In the genomic region with DNA sequence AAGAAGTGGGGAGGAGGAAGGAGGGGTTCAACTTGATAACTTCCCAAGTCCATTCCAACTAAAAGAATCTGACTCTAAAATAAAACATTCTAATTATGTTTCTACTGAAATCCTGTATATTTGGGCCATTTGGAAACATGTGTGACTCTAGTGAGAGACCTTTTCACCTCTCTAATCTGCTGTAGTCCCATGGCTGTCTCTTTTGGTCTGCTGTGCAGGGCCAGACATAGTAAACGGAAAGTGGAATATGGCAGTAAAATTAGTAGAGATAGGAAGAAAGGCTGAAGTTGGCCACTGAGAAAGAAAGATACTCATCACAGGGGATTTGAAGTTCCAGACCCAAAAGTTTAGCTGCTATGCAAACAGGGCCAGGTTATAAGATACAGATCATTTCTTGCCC, we compare ENCODE assay signal across 1 cellular context.
TF ChIP-seq lines count a peak whose summit lies in the region.

No MANE protein-coding gene starts in this region.

TF ChIP-seq in GM23338, 12 proteins besides CTCF, POLR2A, EP300 and RAD21:
- no peak for TF ChIP-seq ETS1 (IDR thresholded peaks at IDR 0.05)
- TF ChIP-seq JUNB (IDR thresholded peaks at IDR 0.05; ENCODE audit: unreplicated experiment) = no peak
